8 cellular contexts compared by ENCODE assay signal in the genomic region with DNA sequence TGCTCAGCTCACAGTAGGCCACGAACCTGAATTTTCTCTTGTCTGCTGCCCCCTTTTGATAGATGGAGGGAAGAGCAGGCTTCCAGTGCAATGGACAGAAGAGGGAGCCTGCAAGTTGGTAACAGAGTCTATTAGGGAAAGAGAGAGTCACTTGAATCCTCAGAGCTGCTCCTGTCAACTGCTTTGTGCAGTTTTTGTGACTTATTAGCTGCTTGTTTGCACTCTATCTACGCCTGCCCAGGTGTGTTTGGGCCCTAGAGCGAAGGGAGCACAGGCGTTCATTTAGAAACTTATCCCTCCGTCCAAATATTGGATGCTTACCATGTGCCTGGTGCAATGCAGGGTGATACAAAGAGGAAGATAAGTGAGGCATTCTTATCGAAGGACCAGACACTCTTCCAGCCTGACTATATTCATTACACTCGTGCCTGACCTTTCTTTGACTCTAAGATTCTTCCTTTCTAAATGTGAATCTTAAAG. TPM values are rescaled to one million over a fixed set of nuclear protein-coding genes. Genes with fewer than 3 reads are reported as not detected.
A peak's percentile ranks its signal among the peaks of the same experiment; 100 is the strongest.
DNase-seq lines count a peak whose midpoint lies in the region; ATAC-seq and TF ChIP-seq lines count a peak whose summit lies in the region.

No MANE protein-coding gene starts in this region.

- DNase-seq in CD1c-positive myeloid dendritic cell (ENCODE audit: extremely low spot score) (peak; percentile 69), GM19240 (ENCODE audit: insufficient read length, low spot score) (peak; percentile 66), NCI-H446 treated with DMSO at 0.1 percent for 48 hours (lab: John Stamatoyannopoulos, UW) (peak; percentile 72), coronary artery (ENCODE audit: low spot score) (no peak), lower lobe of right lung (no peak)
- DNase-seq in activated CD4-positive, alpha-beta T cell treated with anti-CD3 and anti-CD28 coated beads for 24 hours (ENCODE audit: low read depth in 2 of 2), result peak; percentile 4 to 41
- DNase-seq in stimulated activated CD8-positive, alpha-beta memory T cell treated with anti-CD3 and anti-CD28 coated beads, Interleukin-2, amount 100 ng/mL, for 1 hour (ENCODE audit: low read depth in 2 of 2), result peak; percentile 16 to 20

- H3K27ac ChIP-seq in coronary artery, result peak overlapping the region in 1 of 2 donors; percentile 66
- H3K27ac ChIP-seq in lower lobe of right lung, result no peak overlapping the region

- TF ChIP-seq CTCF in coronary artery (IDR thresholded peaks at IDR 0.05) (peak; percentile 63), lower lobe of right lung (IDR thresholded peaks at IDR 0.05) (peak; percentile 79)

- H3K4me3 ChIP-seq in coronary artery (no peak overlapping the region), lower lobe of right lung (no peak overlapping the region)

- no peaks in the 10 kb centered on the region for H3K36me3 ChIP-seq in lower lobe of right lung

- no peaks in the 10 kb centered on the region for H3K4me1 ChIP-seq in lower lobe of right lung

- ATAC-seq in HG03196 (IDR thresholded peaks at IDR 0.05; ENCODE audit: unreplicated experiment) (peak; percentile 94), lower lobe of right lung (peak; percentile 92 to 94)

- H3K9me3 ChIP-seq in lower lobe of right lung, result no peaks in the 10 kb centered on the region

- H3K27me3 ChIP-seq in lower lobe of right lung (ENCODE audit: low read depth), result no peaks in the 10 kb centered on the region

- intact Hi-C loops in lower lobe of right lung (cut with DNase I), result no loop called here

RNA-seq across cellular contexts. Expression of gene SLC2A12, which starts 11.6 kb away (rescaled TPM):
- 6.6 TPM for total RNA-seq in lower lobe of right lung

Comparison
In these comparisons a context has a peak if more than half of its experiments do, and no peak if none do; other contexts are left out.
1. DNase-seq: peak in CD1c-positive myeloid dendritic cell (single experiment), GM19240 (single experiment), NCI-H446 treated with DMSO at 0.1 percent for 48 hours (single experiment), activated CD4-positive, alpha-beta T cell treated with anti-CD3 and anti-CD28 coated beads for 24 hours (2 of 2) and stimulated activated CD8-positive, alpha-beta memory T cell treated with anti-CD3 and anti-CD28 coated beads, Interleukin-2, amount 100 ng/mL, for 1 hour (2 of 2); none in coronary artery (single experiment) and lower lobe of right lung (single experiment).